ENCODE assay signal across 8 cellular contexts in the genomic region with DNA sequence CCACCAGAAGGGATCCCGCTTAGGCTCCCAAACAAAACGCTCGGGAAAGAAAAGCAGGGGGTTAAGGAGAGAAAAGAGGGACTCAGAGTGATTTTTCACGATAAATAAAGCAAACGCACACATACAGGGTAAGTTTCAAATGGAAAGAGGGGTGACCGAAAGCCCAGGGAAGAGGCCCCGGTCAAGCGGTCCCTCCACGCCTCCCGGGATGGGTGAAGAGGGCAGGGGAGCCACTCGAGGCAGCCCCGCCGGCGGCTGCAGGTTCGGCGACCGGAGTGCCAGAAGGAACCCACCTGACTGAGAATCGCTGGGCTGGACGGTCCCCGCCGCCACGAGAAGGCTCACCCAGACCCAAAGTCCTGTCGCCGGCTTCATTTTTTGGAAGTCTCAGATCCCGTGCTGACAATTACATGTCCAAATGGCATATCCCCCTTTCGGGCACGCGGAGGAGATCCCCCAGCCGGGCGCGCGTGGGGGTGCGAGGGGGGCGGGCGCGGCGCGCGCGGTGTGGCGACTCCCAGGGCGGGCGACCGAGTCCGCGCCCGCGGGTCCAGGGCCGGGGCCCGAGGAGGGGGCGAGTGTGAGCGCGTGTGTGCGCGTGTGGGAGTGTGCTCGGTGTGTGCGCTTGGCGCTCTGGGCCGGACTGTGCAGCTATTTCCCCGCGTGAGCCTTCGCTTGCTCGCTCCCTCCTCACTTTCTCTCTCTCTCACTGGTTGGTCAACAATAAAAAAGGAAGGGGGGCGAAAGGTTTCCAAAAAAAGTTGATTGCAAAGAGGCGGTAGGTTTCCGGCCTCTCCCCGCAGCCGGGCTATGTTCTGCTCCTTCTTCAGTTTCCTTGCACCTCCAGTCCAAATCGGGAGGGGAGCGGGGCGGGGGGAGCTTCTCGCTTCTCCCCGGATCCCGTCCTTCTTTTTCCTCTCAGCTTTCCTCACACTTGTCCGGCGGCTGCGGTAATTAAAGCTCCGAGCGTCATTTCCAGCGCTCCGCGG. TPM values are rescaled to one million over a fixed set of nuclear protein-coding genes. Genes with fewer than 3 reads are reported as not detected.
DNase-seq lines count a peak whose midpoint lies in the region; ATAC-seq and TF ChIP-seq lines count a peak whose summit lies in the region.

A gene (minus strand): TSS at position 647 of the 989 bp plus-strand sequence. CDS start 272 bp downstream, at position 375.

- CTCF ChIA-PET in activated CD4-positive, alpha-beta T cell treated with anti-CD3 and anti-CD28 coated beads for 36 hours (lab: Charles Lee), result no interaction called here

- no peaks in the 10 kb centered on the region for H3K9me3 Mint-ChIP-seq in activated CD4-positive, alpha-beta T cell treated with anti-CD3 and anti-CD28 coated beads for 36 hours (ENCODE audit: low read depth)
- H3K9me3 Mint-ChIP-seq in glutamatergic neuron (ENCODE audit: unreplicated experiment), result peaks cover 8% of the 10 kb centered on the region

- peak within 1 kb of the TSS; percentile 41 for H3K4me3 Mint-ChIP-seq in activated CD4-positive, alpha-beta T cell treated with anti-CD3 and anti-CD28 coated beads for 36 hours
- H3K4me3 Mint-ChIP-seq in T-helper 17 cell (peak within 1 kb of the TSS; percentile 77), glutamatergic neuron (ENCODE audit: unreplicated experiment) (peak within 1 kb of the TSS; percentile 90)

- DNase-seq in activated CD4-positive, alpha-beta T cell treated with anti-CD3 and anti-CD28 coated beads for 36 hours, result peak; percentile 6
- DNase-seq in activated CD4-positive, alpha-beta T cell treated with anti-CD3 and anti-CD28 coated beads, Interleukin-2, amount 50 U/mL, for 4 hours, result no peak
- DNase-seq in T-helper 17 cell (no peak), glutamatergic neuron (peak; percentile 16), omental fat pad (ENCODE audit: low spot score) (no peak), dedifferentiated amniotic fluid mesenchymal stem cell (ENCODE audit: extremely low spot score) (no peak), NCI-H1436 (lab: John Stamatoyannopoulos, UW) (no peak)

- no peaks in the 10 kb centered on the region for H3K36me3 Mint-ChIP-seq in activated CD4-positive, alpha-beta T cell treated with anti-CD3 and anti-CD28 coated beads for 36 hours (ENCODE audit: low read depth)
- H3K36me3 Mint-ChIP-seq in T-helper 17 cell (ENCODE audit: low read depth), result no peaks in the 10 kb centered on the region
- H3K36me3 Mint-ChIP-seq in glutamatergic neuron (ENCODE audit: unreplicated experiment), result no peaks in the 10 kb centered on the region

- ATAC-seq in activated CD4-positive, alpha-beta T cell treated with anti-CD3 and anti-CD28 coated beads for 36 hours, result no peak
- ATAC-seq in T-helper 17 cell (no peak), omental fat pad (ENCODE audit: low FRiP score) (peak; percentile 23), HG03520 (IDR thresholded peaks at IDR 0.05; ENCODE audit: unreplicated experiment) (no peak)

- H3K27me3 Mint-ChIP-seq in activated CD4-positive, alpha-beta T cell treated with anti-CD3 and anti-CD28 coated beads for 36 hours, result peaks cover 47% of the 10 kb centered on the region
- H3K27me3 Mint-ChIP-seq in T-helper 17 cell (peaks cover 57% of the 10 kb centered on the region), glutamatergic neuron (ENCODE audit: unreplicated experiment) (peaks cover 11% of the 10 kb centered on the region)

- TF ChIP-seq CTCF in glutamatergic neuron (IDR thresholded peaks at IDR 0.05; ENCODE audit: partially characterized antibody, unreplicated experiment) (no peak), omental fat pad (IDR thresholded peaks at IDR 0.05) (no peak)

- H3K27ac Mint-ChIP-seq in activated CD4-positive, alpha-beta T cell treated with anti-CD3 and anti-CD28 coated beads for 36 hours, result no peak within 1 kb of the TSS
- H3K27ac Mint-ChIP-seq in T-helper 17 cell (no peak within 1 kb of the TSS), glutamatergic neuron (ENCODE audit: unreplicated experiment) (no peak within 1 kb of the TSS)

- intact Hi-C loops in activated CD4-positive, alpha-beta T cell treated with anti-CD3 and anti-CD28 coated beads for 36 hours (cut with DNase I, micrococcal nuclease), result no loop called here

- H3K9me3 ChIP-seq in T-helper 17 cell (ENCODE audit: control insufficient read depth, low read length, poor library complexity, severe bottlenecking), result no peaks in the 10 kb centered on the region

- POLR2A ChIA-PET in activated CD4-positive, alpha-beta T cell treated with anti-CD3 and anti-CD28 coated beads for 36 hours (lab: Charles Lee), result no interaction called here

- H3K4me1 Mint-ChIP-seq in activated CD4-positive, alpha-beta T cell treated with anti-CD3 and anti-CD28 coated beads for 36 hours, result peaks cover 17% of the 10 kb centered on the region
- H3K4me1 Mint-ChIP-seq in T-helper 17 cell, result peaks cover 10% of the 10 kb centered on the region
- peaks cover 9% of the 10 kb centered on the region for H3K4me1 Mint-ChIP-seq in glutamatergic neuron (ENCODE audit: low read depth, unreplicated experiment)

RNA-seq across cellular contexts. Expression of the gene that starts here (rescaled TPM):
- not detected for total RNA-seq in activated CD4-positive, alpha-beta T cell treated with anti-CD3 and anti-CD28 coated beads for 36 hours
- total RNA-seq in T-helper 17 cell (not detected), glutamatergic neuron (ENCODE audit: unreplicated experiment) (1.8 TPM), omental fat pad (1 to 10 TPM in 2 of 4 donors, under 1 TPM in 2; 0.16 to 7.7 (median 2.1) TPM)

Comparison
In these comparisons a context has a peak if more than half of its experiments do, and no peak if none do; other contexts are left out.
1. Peak in DNase-seq in activated CD4-positive, alpha-beta T cell treated with anti-CD3 and anti-CD28 coated beads for 36 hours; RNA of the gene not detected or under 1 TPM.